ENCODE assay signal across 1 cellular context in genomic region chr15:40957041-40957555, GRCh38.
TF ChIP-seq lines count a peak whose summit lies in the region.

No MANE protein-coding gene starts in this region.

TF ChIP-seq in GM23338, 12 proteins besides CTCF, POLR2A, EP300 and RAD21 (continued from another document):
- TF ChIP-seq ZNF462 (CRISPR knock-in tag; IDR thresholded peaks at IDR 0.05): no peak
- TF ChIP-seq EZH2 (IDR thresholded peaks at IDR 0.05; ENCODE audit: low read depth, unreplicated experiment): no peak
- no peak for TF ChIP-seq NANOG (IDR thresholded peaks at IDR 0.05; ENCODE audit: borderline replicate concordance)
- no peak for TF ChIP-seq REST (IDR thresholded peaks at IDR 0.05; ENCODE audit: unreplicated experiment)
- TF ChIP-seq EZH2phosphoT487 (IDR thresholded peaks at IDR 0.05; ENCODE audit: unreplicated experiment): no peak
- no peak for TF ChIP-seq ZNF114 (CRISPR knock-in tag; IDR thresholded peaks at IDR 0.05)
- no peak for TF ChIP-seq JUNB (IDR thresholded peaks at IDR 0.05; ENCODE audit: unreplicated experiment)
- no peak for TF ChIP-seq CREB1 (CRISPR knock-in tag; IDR thresholded peaks at IDR 0.05; ENCODE audit: low read depth)
TF ChIP-seq in GM23338: peak in this region for 0.
